Comparison of ENCODE assay signal across 17 cellular contexts in genomic region chr13:48582086-48582485, GRCh38. TPM values are rescaled to one million over a fixed set of nuclear protein-coding genes. Genes with fewer than 3 reads are reported as not detected.
DNase-seq lines count a peak whose midpoint lies in the region; ATAC-seq and TF ChIP-seq lines count a peak whose summit lies in the region.
"Had no signal": no experiment of that assay in that cellular context is flagged by ENCODE, and none has a peak within 500 bp of the region (broad histone marks: within the 10 kb centered on the region; RNA-seq: fewer than 3 reads in every experiment).

No MANE protein-coding gene starts in this region.

- H3K4me2 ChIP-seq in mesenchymal stem cell (ENCODE audit: low read length, poor library complexity, severe bottlenecking) = no peak overlapping the region

- no peaks in the 10 kb centered on the region for H3K9me3 Mint-ChIP-seq in MCF 10A (ENCODE audit: unreplicated experiment)
- no peaks in the 10 kb centered on the region for H3K9me3 Mint-ChIP-seq in stimulated activated effector memory CD8-positive, alpha-beta T cell treated with anti-CD3 and anti-CD28 coated beads, Interleukin-12 subunit alpha, Interleukin-12 subunit beta, amount 100 ng/mL, for 72 hours
- H3K9me3 Mint-ChIP-seq: CD4-positive, alpha-beta T cell had no signal

- H3K27ac ChIP-seq in breast epithelium = peak overlapping the region; percentile 5 to 18
- H3K27ac ChIP-seq in KOPT-K1 (ENCODE audit: low read depth, low read length, poor library complexity, severe bottlenecking) = peak overlapping the region; percentile 98
- no peak overlapping the region for H3K27ac ChIP-seq in mesenchymal stem cell (ENCODE audit: low read length, poor library complexity, severe bottlenecking)
- H3K27ac ChIP-seq: C4-2B, GM23248, HL-60 had no signal

- no peak overlapping the region for H3K18ac ChIP-seq in mesenchymal stem cell (ENCODE audit: low read depth in 1 of 2, low read length in 2 of 2)

- H2BK12ac ChIP-seq in mesenchymal stem cell (ENCODE audit: low read length in 2 of 2) = no peak overlapping the region

- H3K4me3 Mint-ChIP-seq in MCF 10A (ENCODE audit: unreplicated experiment) = no peak overlapping the region
- no peak overlapping the region for H3K4me3 Mint-ChIP-seq in stimulated activated effector memory CD8-positive, alpha-beta T cell treated with anti-CD3 and anti-CD28 coated beads, Interleukin-12 subunit alpha, Interleukin-12 subunit beta, amount 100 ng/mL, for 72 hours
- H3K4me3 Mint-ChIP-seq: CD4-positive, alpha-beta T cell had no signal

- H3K27me3 Mint-ChIP-seq in MCF 10A (ENCODE audit: insufficient read depth, unreplicated experiment) = no peaks in the 10 kb centered on the region

- H3K9me3 ChIP-seq in breast epithelium (no peaks in the 10 kb centered on the region), KOPT-K1 (ENCODE audit: insufficient read depth, low read length, poor library complexity, severe bottlenecking) (no peaks in the 10 kb centered on the region), mesenchymal stem cell (ENCODE audit: control insufficient read depth, low read length) (no peaks in the 10 kb centered on the region)
- H3K9me3 ChIP-seq: Caco-2, HAP-1 had no signal

- no peak overlapping the region for H3K27ac Mint-ChIP-seq in MCF 10A (ENCODE audit: low read depth, unreplicated experiment)
- H3K27ac Mint-ChIP-seq in stimulated activated effector memory CD8-positive, alpha-beta T cell treated with anti-CD3 and anti-CD28 coated beads, Interleukin-12 subunit alpha, Interleukin-12 subunit beta, amount 100 ng/mL, for 72 hours = peak overlapping the region; percentile 41
- H3K27ac Mint-ChIP-seq: CD4-positive, alpha-beta T cell had no signal

- BruUV-seq in MCF 10A (replicated peaks; lab: Mats Ljungman, UMichigan) = no TSS peak

- intact Hi-C loops in breast epithelium (cut with DNase I; ENCODE audit: low total_unique reads) (no loop called here), MCF 10A (cut with micrococcal nuclease) (loop anchor here (10.0 kb wide), 1 partner anchor 777 kb away; no protein-coding TSS in a partner anchor)

- CTCF ChIA-PET in MCF 10A (lab: Yijun Ruan, JAX) = interaction anchor here (0.6 to 6.8 kb wide), 12 partner anchors 9 to 1780 kb away, joined by 3 to 100 read pairs (median 4); no protein-coding TSS in a partner anchor

- no peak overlapping the region for H2BK5ac ChIP-seq in mesenchymal stem cell (ENCODE audit: low read depth, low read length, poor library complexity, severe bottlenecking)

- no peaks in the 10 kb centered on the region for H3K79me1 ChIP-seq in mesenchymal stem cell (replicated peaks; ENCODE audit: low read length, poor library complexity, severe bottlenecking)

- no peak overlapping the region for H2AFZ ChIP-seq in mesenchymal stem cell (ENCODE audit: low read depth, low read length)
- H2AFZ ChIP-seq: GM23248 had no signal

- H2AK5ac ChIP-seq in mesenchymal stem cell (ENCODE audit: low read length, severe bottlenecking) = peak overlapping the region; percentile 50

- no peak overlapping the region for H3K9ac ChIP-seq in mesenchymal stem cell (ENCODE audit: low read length)
- H3K9ac ChIP-seq: GM23248 had no signal

- POLR2A ChIA-PET in MCF 10A (lab: Yijun Ruan, JAX) = interaction anchor here (0.6 to 4.6 kb wide), 3 partner anchors 169 to 248 kb away, joined by 3 to 31 read pairs (median 21); partner anchors contain the start of gene LPAR6

- H3K4me3 ChIP-seq in breast epithelium (no peak overlapping the region), mesenchymal stem cell (ENCODE audit: insufficient read depth in 1 of 2, low read depth in 1 of 2, low read length in 2 of 2) (no peak overlapping the region)
- H3K4me3 ChIP-seq: GM23248, HAP-1, K562 had no signal

- TF ChIP-seq POLR2A in breast epithelium (IDR thresholded peaks at IDR 0.05) = no peak

- no peak for TF ChIP-seq CTCF in breast epithelium (IDR thresholded peaks at IDR 0.05)
- TF ChIP-seq CTCF in MCF 10A (IDR thresholded peaks at IDR 0.05; ENCODE audit: unreplicated experiment) = no peak

- H3K4ac ChIP-seq in mesenchymal stem cell (ENCODE audit: low read depth in 1 of 2, low read length in 2 of 2) = no peak overlapping the region

- no peak overlapping the region for H3K23ac ChIP-seq in mesenchymal stem cell (ENCODE audit: low read length in 2 of 2)

- DNase-seq in breast epithelium (ENCODE audit: low spot score in 2 of 2) (no peak), MCF 10A (ENCODE audit: unreplicated experiment) (no peak), mesenchymal stem cell (no peak)
- DNase-seq in stimulated activated effector memory CD8-positive, alpha-beta T cell treated with anti-CD3 and anti-CD28 coated beads, Interleukin-12 subunit alpha, Interleukin-12 subunit beta, amount 100 ng/mL, for 72 hours (ENCODE audit: low spot score in 2 of 2) = no peak
- DNase-seq: 8988T; Caco-2; CD4-positive, alpha-beta T cell; GM23248; IMR-90 had no signal

- no peaks in the 10 kb centered on the region for H3K27me3 ChIP-seq in breast epithelium
- peaks cover 0 to 15% of the 10 kb centered on the region in 2 experiments for H3K27me3 ChIP-seq in mesenchymal stem cell (ENCODE audit: control insufficient read depth in 1 of 2, insufficient read depth in 1 of 2, low read length in 2 of 2)

- H2BK120ac ChIP-seq in mesenchymal stem cell (ENCODE audit: low read depth, low read length) = no peak overlapping the region

- H2BK15ac ChIP-seq in mesenchymal stem cell (ENCODE audit: low read depth, poor library complexity, severe bottlenecking) = no peak overlapping the region

- peaks cover 16% of the 10 kb centered on the region for H3K4me1 Mint-ChIP-seq in MCF 10A (ENCODE audit: insufficient read depth, unreplicated experiment)
- peaks cover 30% of the 10 kb centered on the region for H3K4me1 Mint-ChIP-seq in stimulated activated effector memory CD8-positive, alpha-beta T cell treated with anti-CD3 and anti-CD28 coated beads, Interleukin-12 subunit alpha, Interleukin-12 subunit beta, amount 100 ng/mL, for 72 hours

- H3K36me3 Mint-ChIP-seq in MCF 10A (ENCODE audit: insufficient read depth, unreplicated experiment) = no peaks in the 10 kb centered on the region
- H3K36me3 Mint-ChIP-seq in stimulated activated effector memory CD8-positive, alpha-beta T cell treated with anti-CD3 and anti-CD28 coated beads, Interleukin-12 subunit alpha, Interleukin-12 subunit beta, amount 100 ng/mL, for 72 hours = no peaks in the 10 kb centered on the region

- H3K4me1 ChIP-seq in breast epithelium (peaks cover 6 to 10% of the 10 kb centered on the region in 2 donors), mesenchymal stem cell (ENCODE audit: control insufficient read depth, insufficient read depth, low read depth, low read length) (peaks cover 1% of the 10 kb centered on the region)

- H4K8ac ChIP-seq in mesenchymal stem cell (ENCODE audit: low read length) = no peak overlapping the region

- no peak for ATAC-seq in stimulated activated effector memory CD8-positive, alpha-beta T cell treated with anti-CD3 and anti-CD28 coated beads, Interleukin-12 subunit alpha, Interleukin-12 subunit beta, amount 100 ng/mL, for 72 hours
- ATAC-seq in GM21360 (IDR thresholded peaks at IDR 0.05; ENCODE audit: unreplicated experiment) (no peak), GM18909 (IDR thresholded peaks at IDR 0.05; ENCODE audit: poor library complexity, unreplicated experiment) (no peak), GM21825 (IDR thresholded peaks at IDR 0.05; ENCODE audit: unreplicated experiment) (no peak)
- ATAC-seq: K562 had no signal

- no peak overlapping the region for H3K14ac ChIP-seq in mesenchymal stem cell (ENCODE audit: low read length in 2 of 2)

- no peaks in the 10 kb centered on the region for H3K36me3 ChIP-seq in breast epithelium
- no peaks in the 10 kb centered on the region for H3K36me3 ChIP-seq in KOPT-K1 (ENCODE audit: insufficient read depth, low read length)
- no peaks in the 10 kb centered on the region for H3K36me3 ChIP-seq in mesenchymal stem cell (ENCODE audit: control insufficient read depth in 1 of 2, insufficient read depth in 2 of 2, low read depth in 1 of 2, low read length in 2 of 2)
- H3K36me3 ChIP-seq: HAP-1 had no signal

- WGBS in mesenchymal stem cell = 83% methylated on average over 3 of the region's 3 CpGs

- H4K91ac ChIP-seq in mesenchymal stem cell (ENCODE audit: low read length) = no peak overlapping the region

RNA-seq across cellular contexts. Expression of gene RCBTB2, which starts 49.2 kb away (rescaled TPM):
- total RNA-seq in breast epithelium = 10 to 100 TPM; 10.8 to 16.1 (median 14.9) TPM
- 2.4 TPM in 2 replicates for total RNA-seq in MCF 10A (2022)
- 2.8 TPM for polyA plus RNA-seq in mesenchymal stem cell (2013, experiment 1 of 2)
- polyA plus RNA-seq in mesenchymal stem cell (2013, experiment 2 of 2) = 3.0 TPM
